ENCODE assay signal across 1 cellular context in the genomic region with DNA sequence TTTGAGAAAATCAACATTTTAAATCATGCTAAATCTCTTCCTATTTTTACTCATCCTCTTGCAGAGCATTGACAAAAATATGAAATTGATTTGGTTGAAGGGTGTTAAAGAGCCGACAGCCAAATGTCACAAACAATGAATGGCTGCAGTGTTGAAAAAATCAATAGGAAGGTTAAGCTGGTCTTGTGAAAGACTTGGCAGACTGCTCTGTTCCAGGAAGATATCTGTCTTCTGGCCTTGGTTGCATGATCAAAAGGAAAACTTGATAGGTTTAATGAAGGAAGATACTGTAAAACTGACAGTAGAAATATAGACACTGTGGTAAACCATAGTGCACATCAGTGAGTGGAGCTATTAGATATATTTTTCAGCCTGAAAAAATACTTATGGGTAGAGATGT.
TF ChIP-seq lines count a peak whose summit lies in the region.

No MANE protein-coding gene starts in this region.

TF ChIP-seq in WTC11, 78 proteins besides CTCF, POLR2A, EP300 and RAD21 (continued from another document):
- TF ChIP-seq, protein P1, sequence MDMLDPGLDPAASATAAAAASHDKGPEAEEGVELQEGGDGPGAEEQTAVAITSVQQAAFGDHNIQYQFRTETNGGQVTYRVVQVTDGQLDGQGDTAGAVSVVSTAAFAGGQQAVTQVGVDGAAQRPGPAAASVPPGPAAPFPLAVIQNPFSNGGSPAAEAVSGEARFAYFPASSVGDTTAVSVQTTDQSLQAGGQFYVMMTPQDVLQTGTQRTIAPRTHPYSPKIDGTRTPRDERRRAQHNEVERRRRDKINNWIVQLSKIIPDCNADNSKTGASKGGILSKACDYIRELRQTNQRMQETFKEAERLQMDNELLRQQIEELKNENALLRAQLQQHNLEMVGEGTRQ (CRISPR knock-in tag; IDR thresholded peaks at IDR 0.05), result no peak
- TF ChIP-seq GTF2I (CRISPR knock-in tag; conservative IDR thresholded peaks at IDR 0.05) (no peak), RORB (CRISPR knock-in tag; IDR thresholded peaks at IDR 0.05) (no peak), CREB1 (CRISPR knock-in tag; IDR thresholded peaks at IDR 0.05) (no peak)
- TF ChIP-seq, protein P2, sequence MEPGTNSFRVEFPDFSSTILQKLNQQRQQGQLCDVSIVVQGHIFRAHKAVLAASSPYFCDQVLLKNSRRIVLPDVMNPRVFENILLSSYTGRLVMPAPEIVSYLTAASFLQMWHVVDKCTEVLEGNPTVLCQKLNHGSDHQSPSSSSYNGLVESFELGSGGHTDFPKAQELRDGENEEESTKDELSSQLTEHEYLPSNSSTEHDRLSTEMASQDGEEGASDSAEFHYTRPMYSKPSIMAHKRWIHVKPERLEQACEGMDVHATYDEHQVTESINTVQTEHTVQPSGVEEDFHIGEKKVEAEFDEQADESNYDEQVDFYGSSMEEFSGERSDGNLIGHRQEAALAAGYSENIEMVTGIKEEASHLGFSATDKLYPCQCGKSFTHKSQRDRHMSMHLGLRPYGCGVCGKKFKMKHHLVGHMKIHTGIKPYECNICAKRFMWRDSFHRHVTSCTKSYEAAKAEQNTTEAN (CRISPR knock-in tag; IDR thresholded peaks at IDR 0.05), result no peak
- TF ChIP-seq, protein P3, sequence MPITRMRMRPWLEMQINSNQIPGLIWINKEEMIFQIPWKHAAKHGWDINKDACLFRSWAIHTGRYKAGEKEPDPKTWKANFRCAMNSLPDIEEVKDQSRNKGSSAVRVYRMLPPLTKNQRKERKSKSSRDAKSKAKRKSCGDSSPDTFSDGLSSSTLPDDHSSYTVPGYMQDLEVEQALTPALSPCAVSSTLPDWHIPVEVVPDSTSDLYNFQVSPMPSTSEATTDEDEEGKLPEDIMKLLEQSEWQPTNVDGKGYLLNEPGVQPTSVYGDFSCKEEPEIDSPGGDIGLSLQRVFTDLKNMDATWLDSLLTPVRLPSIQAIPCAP (CRISPR knock-in tag; IDR thresholded peaks at IDR 0.05), result no peak
- TF ChIP-seq, protein P4, sequence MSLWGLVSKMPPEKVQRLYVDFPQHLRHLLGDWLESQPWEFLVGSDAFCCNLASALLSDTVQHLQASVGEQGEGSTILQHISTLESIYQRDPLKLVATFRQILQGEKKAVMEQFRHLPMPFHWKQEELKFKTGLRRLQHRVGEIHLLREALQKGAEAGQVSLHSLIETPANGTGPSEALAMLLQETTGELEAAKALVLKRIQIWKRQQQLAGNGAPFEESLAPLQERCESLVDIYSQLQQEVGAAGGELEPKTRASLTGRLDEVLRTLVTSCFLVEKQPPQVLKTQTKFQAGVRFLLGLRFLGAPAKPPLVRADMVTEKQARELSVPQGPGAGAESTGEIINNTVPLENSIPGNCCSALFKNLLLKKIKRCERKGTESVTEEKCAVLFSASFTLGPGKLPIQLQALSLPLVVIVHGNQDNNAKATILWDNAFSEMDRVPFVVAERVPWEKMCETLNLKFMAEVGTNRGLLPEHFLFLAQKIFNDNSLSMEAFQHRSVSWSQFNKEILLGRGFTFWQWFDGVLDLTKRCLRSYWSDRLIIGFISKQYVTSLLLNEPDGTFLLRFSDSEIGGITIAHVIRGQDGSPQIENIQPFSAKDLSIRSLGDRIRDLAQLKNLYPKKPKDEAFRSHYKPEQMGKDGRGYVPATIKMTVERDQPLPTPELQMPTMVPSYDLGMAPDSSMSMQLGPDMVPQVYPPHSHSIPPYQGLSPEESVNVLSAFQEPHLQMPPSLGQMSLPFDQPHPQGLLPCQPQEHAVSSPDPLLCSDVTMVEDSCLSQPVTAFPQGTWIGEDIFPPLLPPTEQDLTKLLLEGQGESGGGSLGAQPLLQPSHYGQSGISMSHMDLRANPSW (CRISPR knock-in tag; conservative IDR thresholded peaks at IDR 0.05; ENCODE audit: low read depth), result no peak
- TF ChIP-seq, protein P5, sequence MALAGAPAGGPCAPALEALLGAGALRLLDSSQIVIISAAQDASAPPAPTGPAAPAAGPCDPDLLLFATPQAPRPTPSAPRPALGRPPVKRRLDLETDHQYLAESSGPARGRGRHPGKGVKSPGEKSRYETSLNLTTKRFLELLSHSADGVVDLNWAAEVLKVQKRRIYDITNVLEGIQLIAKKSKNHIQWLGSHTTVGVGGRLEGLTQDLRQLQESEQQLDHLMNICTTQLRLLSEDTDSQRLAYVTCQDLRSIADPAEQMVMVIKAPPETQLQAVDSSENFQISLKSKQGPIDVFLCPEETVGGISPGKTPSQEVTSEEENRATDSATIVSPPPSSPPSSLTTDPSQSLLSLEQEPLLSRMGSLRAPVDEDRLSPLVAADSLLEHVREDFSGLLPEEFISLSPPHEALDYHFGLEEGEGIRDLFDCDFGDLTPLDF (CRISPR knock-in tag; IDR thresholded peaks at IDR 0.05), result no peak
